ENCODE assay signal across 1 cellular context in genomic region chr9:93978498-93978897, GRCh38.
TF ChIP-seq lines count a peak whose summit lies in the region.

No MANE protein-coding gene starts in this region.

TF ChIP-seq in SK-N-SH treated with all-trans-retinoic acid at 6 μM for 48 hours, 23 proteins besides CTCF, POLR2A, EP300 and RAD21 (continued from another document):
- TF ChIP-seq PATZ1 (CRISPR knock-in tag; IDR thresholded peaks at IDR 0.05; ENCODE audit: borderline replicate concordance) (no peak), ISL1 (CRISPR knock-in tag; IDR thresholded peaks at IDR 0.05) (no peak), TOX (CRISPR knock-in tag; IDR thresholded peaks at IDR 0.05; ENCODE audit: borderline replicate concordance) (no peak), TCF4 (CRISPR knock-in tag; IDR thresholded peaks at IDR 0.05; ENCODE audit: borderline replicate concordance) (no peak), ESRRG (CRISPR knock-in tag; IDR thresholded peaks at IDR 0.05) (no peak)
- TF ChIP-seq, protein P1, sequence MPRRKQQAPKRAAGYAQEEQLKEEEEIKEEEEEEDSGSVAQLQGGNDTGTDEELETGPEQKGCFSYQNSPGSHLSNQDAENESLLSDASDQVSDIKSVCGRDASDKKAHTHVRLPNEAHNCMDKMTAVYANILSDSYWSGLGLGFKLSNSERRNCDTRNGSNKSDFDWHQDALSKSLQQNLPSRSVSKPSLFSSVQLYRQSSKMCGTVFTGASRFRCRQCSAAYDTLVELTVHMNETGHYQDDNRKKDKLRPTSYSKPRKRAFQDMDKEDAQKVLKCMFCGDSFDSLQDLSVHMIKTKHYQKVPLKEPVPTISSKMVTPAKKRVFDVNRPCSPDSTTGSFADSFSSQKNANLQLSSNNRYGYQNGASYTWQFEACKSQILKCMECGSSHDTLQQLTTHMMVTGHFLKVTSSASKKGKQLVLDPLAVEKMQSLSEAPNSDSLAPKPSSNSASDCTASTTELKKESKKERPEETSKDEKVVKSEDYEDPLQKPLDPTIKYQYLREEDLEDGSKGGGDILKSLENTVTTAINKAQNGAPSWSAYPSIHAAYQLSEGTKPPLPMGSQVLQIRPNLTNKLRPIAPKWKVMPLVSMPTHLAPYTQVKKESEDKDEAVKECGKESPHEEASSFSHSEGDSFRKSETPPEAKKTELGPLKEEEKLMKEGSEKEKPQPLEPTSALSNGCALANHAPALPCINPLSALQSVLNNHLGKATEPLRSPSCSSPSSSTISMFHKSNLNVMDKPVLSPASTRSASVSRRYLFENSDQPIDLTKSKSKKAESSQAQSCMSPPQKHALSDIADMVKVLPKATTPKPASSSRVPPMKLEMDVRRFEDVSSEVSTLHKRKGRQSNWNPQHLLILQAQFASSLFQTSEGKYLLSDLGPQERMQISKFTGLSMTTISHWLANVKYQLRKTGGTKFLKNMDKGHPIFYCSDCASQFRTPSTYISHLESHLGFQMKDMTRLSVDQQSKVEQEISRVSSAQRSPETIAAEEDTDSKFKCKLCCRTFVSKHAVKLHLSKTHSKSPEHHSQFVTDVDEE (CRISPR knock-in tag; IDR thresholded peaks at IDR 0.05) = no peak
